In genomic region chr1:34929497-34929852, GRCh38 we compare ENCODE assay signal across 7 cellular contexts. TPM values are rescaled to one million over a fixed set of nuclear protein-coding genes. Genes with fewer than 3 reads are reported as not detected.
A peak's percentile ranks its signal among the peaks of the same experiment; 100 is the strongest.
DNase-seq lines count a peak whose midpoint lies in the region; ATAC-seq and TF ChIP-seq lines count a peak whose summit lies in the region.

A gene with protein sequence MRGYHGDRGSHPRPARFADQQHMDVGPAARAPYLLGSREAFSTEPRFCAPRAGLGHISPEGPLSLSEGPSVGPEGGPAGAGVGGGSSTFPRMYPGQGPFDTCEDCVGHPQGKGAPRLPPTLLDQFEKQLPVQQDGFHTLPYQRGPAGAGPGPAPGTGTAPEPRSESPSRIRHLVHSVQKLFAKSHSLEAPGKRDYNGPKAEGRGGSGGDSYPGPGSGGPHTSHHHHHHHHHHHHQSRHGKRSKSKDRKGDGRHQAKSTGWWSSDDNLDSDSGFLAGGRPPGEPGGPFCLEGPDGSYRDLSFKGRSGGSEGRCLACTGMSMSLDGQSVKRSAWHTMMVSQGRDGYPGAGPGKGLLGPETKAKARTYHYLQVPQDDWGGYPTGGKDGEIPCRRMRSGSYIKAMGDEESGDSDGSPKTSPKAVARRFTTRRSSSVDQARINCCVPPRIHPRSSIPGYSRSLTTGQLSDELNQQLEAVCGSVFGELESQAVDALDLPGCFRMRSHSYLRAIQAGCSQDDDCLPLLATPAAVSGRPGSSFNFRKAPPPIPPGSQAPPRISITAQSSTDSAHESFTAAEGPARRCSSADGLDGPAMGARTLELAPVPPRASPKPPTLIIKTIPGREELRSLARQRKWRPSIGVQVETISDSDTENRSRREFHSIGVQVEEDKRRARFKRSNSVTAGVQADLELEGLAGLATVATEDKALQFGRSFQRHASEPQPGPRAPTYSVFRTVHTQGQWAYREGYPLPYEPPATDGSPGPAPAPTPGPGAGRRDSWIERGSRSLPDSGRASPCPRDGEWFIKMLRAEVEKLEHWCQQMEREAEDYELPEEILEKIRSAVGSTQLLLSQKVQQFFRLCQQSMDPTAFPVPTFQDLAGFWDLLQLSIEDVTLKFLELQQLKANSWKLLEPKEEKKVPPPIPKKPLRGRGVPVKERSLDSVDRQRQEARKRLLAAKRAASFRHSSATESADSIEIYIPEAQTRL (minus strand): TSS chr1:34929650. CDS start chr1:34905383, 24,267 bp downstream.

- H2AFZ ChIP-seq in GM23338 (peak within 1 kb of the TSS; percentile 95), parathyroid adenoma (peak within 1 kb of the TSS; percentile 79)

- H3K27ac ChIP-seq in GM23338 (ENCODE audit: low read depth) (no peak within 1 kb of the TSS), coronary artery (no peak within 1 kb of the TSS), parathyroid adenoma (no peak within 1 kb of the TSS)

- no peak within 1 kb of the TSS for H3K27ac Mint-ChIP-seq in GM23338

- peaks cover 25% of the 10 kb centered on the region for H3K27me3 Mint-ChIP-seq in GM23338 (ENCODE audit: insufficient read depth, low read depth, poor library complexity)

- peak within 1 kb of the TSS; percentile 92 for H3K4me2 ChIP-seq in GM23338
- H3K4me2 ChIP-seq in parathyroid adenoma (ENCODE audit: low read length) = peak within 1 kb of the TSS; percentile 44

- H4K20me1 ChIP-seq in GM23338 (replicated peaks; ENCODE audit: insufficient read depth) = peaks cover 14% of the 10 kb centered on the region

- no peaks in the 10 kb centered on the region for H3K79me2 ChIP-seq in GM23338 (replicated peaks; ENCODE audit: insufficient read depth)
- H3K79me2 ChIP-seq in parathyroid adenoma = no peaks in the 10 kb centered on the region

- H3K9me2 ChIP-seq in GM23338 (ENCODE audit: insufficient read depth) = no peaks in the 10 kb centered on the region

- ATAC-seq in GM23338 (peak; percentile 22), GM21619 (IDR thresholded peaks at IDR 0.05; ENCODE audit: unreplicated experiment) (no peak), HG03460 (IDR thresholded peaks at IDR 0.05; ENCODE audit: unreplicated experiment) (no peak)

- H3K9me3 Mint-ChIP-seq in GM23338 = no peaks in the 10 kb centered on the region; the same call in 2 of the 3 replicates

- H3K4me3 ChIP-seq in GM23338 (peak within 1 kb of the TSS; percentile 83), coronary artery (peak within 1 kb of the TSS; percentile 64), parathyroid adenoma (ENCODE audit: low read depth, low read length) (peak within 1 kb of the TSS; percentile 27)

- H3K36me3 ChIP-seq in GM23338 (ENCODE audit: insufficient read depth) (no peaks in the 10 kb centered on the region), parathyroid adenoma (ENCODE audit: control insufficient read depth, insufficient read depth, low read length) (no peaks in the 10 kb centered on the region)

- no peaks in the 10 kb centered on the region for H3K9me3 ChIP-seq in parathyroid adenoma (ENCODE audit: control insufficient read depth, low read length)

- H3K4me3 Mint-ChIP-seq in GM23338 = peak within 1 kb of the TSS; percentile 83

- 0 out of 2 replicates have a peak, but pooled peaks cover 3% of the 10 kb centered on the region for H3F3A ChIP-seq in GM23338 (replicated peaks; ENCODE audit: low read depth)

- peaks cover 42% of the 10 kb centered on the region for H3K4me1 Mint-ChIP-seq in GM23338

- H3K4me1 ChIP-seq in GM23338 (ENCODE audit: insufficient read depth) (peaks cover 36% of the 10 kb centered on the region), parathyroid adenoma (peaks cover 2% of the 10 kb centered on the region)

- peaks cover 45% of the 10 kb centered on the region for H3K27me3 ChIP-seq in GM23338 (ENCODE audit: insufficient read depth)
- peaks cover 9% of the 10 kb centered on the region for H3K27me3 ChIP-seq in parathyroid adenoma (ENCODE audit: control insufficient read depth, insufficient read depth, low read length)

- H3K9ac ChIP-seq in parathyroid adenoma = no peak within 1 kb of the TSS

- TF ChIP-seq CTCF in GM23338 (conservative IDR thresholded peaks at IDR 0.05; ENCODE audit: low read depth in 2 of 2) (no peak), coronary artery (IDR thresholded peaks at IDR 0.05) (no peak), parathyroid adenoma (IDR thresholded peaks at IDR 0.05) (no peak)

- H3K36me3 Mint-ChIP-seq in GM23338 (ENCODE audit: low read depth) = no peaks in the 10 kb centered on the region; the same call in 2 of the 3 replicates

- DNase-seq in GM23338 (ENCODE audit: low spot score) (peak; percentile 70), NCI-H510A treated with DMSO at 0.1 percent for 48 hours (lab: John Stamatoyannopoulos, UW) (peak; percentile 93), coronary artery (ENCODE audit: low spot score) (no peak), kidney glomerular epithelial cell (lab: John Stamatoyannopoulos, UW) (no peak)

TF ChIP-seq in GM23338, 12 proteins besides CTCF, POLR2A, EP300 and RAD21 (continues in another document):
- TF ChIP-seq EZH2phosphoT487 (IDR thresholded peaks at IDR 0.05; ENCODE audit: unreplicated experiment) (no peak), CREB1 (CRISPR knock-in tag; IDR thresholded peaks at IDR 0.05; ENCODE audit: low read depth) (no peak), POLR2AphosphoS5 (IDR thresholded peaks at IDR 0.05; ENCODE audit: low read depth) (no peak), STAT1 (IDR thresholded peaks at IDR 0.05; ENCODE audit: unreplicated experiment) (no peak), ZNF114 (CRISPR knock-in tag; IDR thresholded peaks at IDR 0.05) (no peak), ZNF331 (CRISPR knock-in tag; IDR thresholded peaks at IDR 0.05; ENCODE audit: low read depth) (no peak), NANOG (IDR thresholded peaks at IDR 0.05; ENCODE audit: borderline replicate concordance) (no peak)
- TF ChIP-seq, protein P1, sequence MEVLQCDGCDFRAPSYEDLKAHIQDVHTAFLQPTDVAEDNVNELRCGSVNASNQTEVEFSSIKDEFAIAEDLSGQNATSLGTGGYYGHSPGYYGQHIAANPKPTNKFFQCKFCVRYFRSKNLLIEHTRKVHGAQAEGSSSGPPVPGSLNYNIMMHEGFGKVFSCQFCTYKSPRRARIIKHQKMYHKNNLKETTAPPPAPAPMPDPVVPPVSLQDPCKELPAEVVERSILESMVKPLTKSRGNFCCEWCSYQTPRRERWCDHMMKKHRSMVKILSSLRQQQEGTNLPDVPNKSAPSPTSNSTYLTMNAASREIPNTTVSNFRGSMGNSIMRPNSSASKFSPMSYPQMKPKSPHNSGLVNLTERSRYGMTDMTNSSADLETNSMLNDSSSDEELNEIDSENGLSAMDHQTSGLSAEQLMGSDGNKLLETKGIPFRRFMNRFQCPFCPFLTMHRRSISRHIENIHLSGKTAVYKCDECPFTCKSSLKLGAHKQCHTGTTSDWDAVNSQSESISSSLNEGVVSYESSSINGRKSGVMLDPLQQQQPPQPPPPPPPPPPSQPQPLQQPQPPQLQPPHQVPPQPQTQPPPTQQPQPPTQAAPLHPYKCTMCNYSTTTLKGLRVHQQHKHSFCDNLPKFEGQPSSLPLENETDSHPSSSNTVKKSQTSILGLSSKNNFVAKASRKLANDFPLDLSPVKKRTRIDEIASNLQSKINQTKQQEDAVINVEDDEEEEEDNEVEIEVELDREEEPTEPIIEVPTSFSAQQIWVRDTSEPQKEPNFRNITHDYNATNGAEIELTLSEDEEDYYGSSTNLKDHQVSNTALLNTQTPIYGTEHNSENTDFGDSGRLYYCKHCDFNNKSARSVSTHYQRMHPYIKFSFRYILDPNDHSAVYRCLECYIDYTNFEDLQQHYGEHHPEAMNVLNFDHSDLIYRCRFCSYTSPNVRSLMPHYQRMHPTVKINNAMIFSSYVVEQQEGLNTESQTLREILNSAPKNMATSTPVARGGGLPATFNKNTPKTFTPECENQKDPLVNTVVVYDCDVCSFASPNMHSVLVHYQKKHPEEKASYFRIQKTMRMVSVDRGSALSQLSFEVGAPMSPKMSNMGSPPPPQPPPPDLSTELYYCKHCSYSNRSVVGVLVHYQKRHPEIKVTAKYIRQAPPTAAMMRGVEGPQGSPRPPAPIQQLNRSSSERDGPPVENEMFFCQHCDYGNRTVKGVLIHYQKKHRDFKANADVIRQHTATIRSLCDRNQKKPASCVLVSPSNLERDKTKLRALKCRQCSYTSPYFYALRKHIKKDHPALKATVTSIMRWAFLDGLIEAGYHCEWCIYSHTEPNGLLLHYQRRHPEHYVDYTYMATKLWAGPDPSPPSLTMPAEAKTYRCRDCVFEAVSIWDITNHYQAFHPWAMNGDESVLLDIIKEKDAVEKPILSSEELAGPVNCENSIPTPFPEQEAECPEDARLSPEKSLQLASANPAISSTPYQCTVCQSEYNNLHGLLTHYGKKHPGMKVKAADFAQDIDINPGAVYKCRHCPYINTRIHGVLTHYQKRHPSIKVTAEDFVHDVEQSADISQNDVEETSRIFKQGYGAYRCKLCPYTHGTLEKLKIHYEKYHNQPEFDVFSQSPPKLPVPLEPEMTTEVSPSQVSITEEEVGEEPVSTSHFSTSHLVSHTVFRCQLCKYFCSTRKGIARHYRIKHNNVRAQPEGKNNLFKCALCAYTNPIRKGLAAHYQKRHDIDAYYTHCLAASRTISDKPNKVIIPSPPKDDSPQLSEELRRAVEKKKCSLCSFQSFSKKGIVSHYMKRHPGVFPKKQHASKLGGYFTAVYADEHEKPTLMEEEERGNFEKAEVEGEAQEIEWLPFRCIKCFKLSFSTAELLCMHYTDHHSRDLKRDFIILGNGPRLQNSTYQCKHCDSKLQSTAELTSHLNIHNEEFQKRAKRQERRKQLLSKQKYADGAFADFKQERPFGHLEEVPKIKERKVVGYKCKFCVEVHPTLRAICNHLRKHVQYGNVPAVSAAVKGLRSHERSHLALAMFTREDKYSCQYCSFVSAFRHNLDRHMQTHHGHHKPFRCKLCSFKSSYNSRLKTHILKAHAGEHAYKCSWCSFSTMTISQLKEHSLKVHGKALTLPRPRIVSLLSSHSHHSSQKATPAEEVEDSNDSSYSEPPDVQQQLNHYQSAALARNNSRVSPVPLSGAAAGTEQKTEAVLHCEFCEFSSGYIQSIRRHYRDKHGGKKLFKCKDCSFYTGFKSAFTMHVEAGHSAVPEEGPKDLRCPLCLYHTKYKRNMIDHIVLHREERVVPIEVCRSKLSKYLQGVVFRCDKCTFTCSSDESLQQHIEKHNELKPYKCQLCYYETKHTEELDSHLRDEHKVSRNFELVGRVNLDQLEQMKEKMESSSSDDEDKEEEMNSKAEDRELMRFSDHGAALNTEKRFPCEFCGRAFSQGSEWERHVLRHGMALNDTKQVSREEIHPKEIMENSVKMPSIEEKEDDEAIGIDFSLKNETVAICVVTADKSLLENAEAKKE (CRISPR knock-in tag; IDR thresholded peaks at IDR 0.05) = no peak
- TF ChIP-seq, protein P2, sequence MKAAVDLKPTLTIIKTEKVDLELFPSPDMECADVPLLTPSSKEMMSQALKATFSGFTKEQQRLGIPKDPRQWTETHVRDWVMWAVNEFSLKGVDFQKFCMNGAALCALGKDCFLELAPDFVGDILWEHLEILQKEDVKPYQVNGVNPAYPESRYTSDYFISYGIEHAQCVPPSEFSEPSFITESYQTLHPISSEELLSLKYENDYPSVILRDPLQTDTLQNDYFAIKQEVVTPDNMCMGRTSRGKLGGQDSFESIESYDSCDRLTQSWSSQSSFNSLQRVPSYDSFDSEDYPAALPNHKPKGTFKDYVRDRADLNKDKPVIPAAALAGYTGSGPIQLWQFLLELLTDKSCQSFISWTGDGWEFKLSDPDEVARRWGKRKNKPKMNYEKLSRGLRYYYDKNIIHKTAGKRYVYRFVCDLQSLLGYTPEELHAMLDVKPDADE (IDR thresholded peaks at IDR 0.05) = no peak

RNA-seq across cellular contexts. Expression of the gene that starts here (rescaled TPM):
- 12.6 and 13.7 TPM in 2 replicates for total RNA-seq in GM23338 (2014; rRNA removed; shearing (Covaris generic))
- polyA plus RNA-seq in GM23338 (2016; fragmentation: Nextera tagmentation; extraction: Ambion mirVana) = 7.1 and 7.5 TPM in 2 replicates

Comparison
In these comparisons a context has a peak if more than half of its experiments do, and no peak if none do; other contexts are left out.
1. DNase-seq: peak in GM23338 (single experiment) and NCI-H510A treated with DMSO at 0.1 percent for 48 hours (single experiment); none in coronary artery (single experiment) and kidney glomerular epithelial cell (single experiment).
2. H3K4me3 ChIP-seq: peak in every context shown above with its lines; median percentile 83 in GM23338; 64 in coronary artery; 27 in parathyroid adenoma.